Comparison of ENCODE assay signal across 1 cellular context in genomic region chr1:46735708-46736324, GRCh38.
TF ChIP-seq lines count a peak whose summit lies in the region.

No MANE protein-coding gene starts in this region.

TF ChIP-seq in K562, 482 proteins besides CTCF, POLR2A, EP300 and RAD21 (continued from another document):
- 0 out of 2 replicates have a peak, but pooled peaks have one; percentile 36 for TF ChIP-seq ZBTB40 (IDR thresholded peaks at IDR 0.05)
- TF ChIP-seq ZBTB40 (CRISPR knock-in tag; IDR thresholded peaks at IDR 0.05), result no peak
- TF ChIP-seq HCFC1 (IDR thresholded peaks at IDR 0.05; ENCODE audit: low read depth, low read length), result peak; percentile 44; the same call in 1 of the 2 replicates
- peak; percentile 35 for TF ChIP-seq NFIC (IDR thresholded peaks at IDR 0.05)
TF ChIP-seq in K562: peak in this region for 52.
